ENCODE assay signal across 8 cellular contexts in the genomic region with DNA sequence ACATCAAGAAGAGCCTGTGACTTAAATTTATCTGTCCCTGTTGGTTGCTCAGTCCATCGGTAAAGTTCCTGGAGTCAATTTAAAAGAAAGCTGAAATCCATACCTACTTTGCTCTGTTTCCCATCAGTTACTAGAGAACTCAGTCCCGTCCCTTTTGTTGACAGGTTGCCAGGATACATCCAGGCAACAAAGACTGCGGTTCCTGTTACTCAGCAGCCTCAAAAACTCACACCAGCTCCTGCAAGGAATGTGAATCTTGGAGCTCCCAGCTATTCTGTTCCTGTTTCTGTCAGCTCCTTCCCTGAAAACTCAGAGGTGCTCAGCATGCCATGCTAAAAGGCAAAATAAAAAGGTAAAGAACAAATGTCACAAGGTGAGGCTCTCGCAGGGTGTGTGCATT. TPM values are rescaled to one million over a fixed set of nuclear protein-coding genes. Genes with fewer than 3 reads are reported as not detected.
DNase-seq lines count a peak whose midpoint lies in the region; ATAC-seq and TF ChIP-seq lines count a peak whose summit lies in the region.

A gene (plus strand): TSS at position 215 of the 400 bp plus-strand sequence. CDS start 22,445 bp downstream, outside the sequence.

- H3K79me1 ChIP-seq in neuronal stem cell (ENCODE audit: low read depth, low read length) = no peaks in the 10 kb centered on the region

- peak; percentile 6 for TF ChIP-seq EP300 in esophagus muscularis mucosa (IDR thresholded peaks at IDR 0.05)

- no peak within 1 kb of the TSS for H3K4ac ChIP-seq in neuronal stem cell (ENCODE audit: low read length)

- H3K9ac ChIP-seq in neuronal stem cell (ENCODE audit: low read depth, low read length, poor library complexity) = no peak within 1 kb of the TSS

- H3K9me3 ChIP-seq in esophagus muscularis mucosa (no peaks in the 10 kb centered on the region), neuronal stem cell (replicated peaks in 1 of 2; ENCODE audit: control insufficient read depth in 2 of 2, insufficient read depth in 1 of 2, low read depth in 1 of 2, low read length in 2 of 2) (no peaks in the 10 kb centered on the region)

- no peak within 1 kb of the TSS for H2BK15ac ChIP-seq in neuronal stem cell (ENCODE audit: low read length)

- H3K18ac ChIP-seq in neuronal stem cell (ENCODE audit: low read length) = peak within 1 kb of the TSS; percentile 7

- no peak within 1 kb of the TSS for H4K91ac ChIP-seq in neuronal stem cell (ENCODE audit: low read depth, low read length, poor library complexity)

- no peak within 1 kb of the TSS for H3K14ac ChIP-seq in neuronal stem cell (ENCODE audit: low read length)

- no peak within 1 kb of the TSS for H3K23ac ChIP-seq in neuronal stem cell (ENCODE audit: low read depth, low read length, poor library complexity)

- H3K4me3 ChIP-seq in esophagus muscularis mucosa = peak within 1 kb of the TSS in 2 of 4 donors; percentile 7 to 20
- H3K4me3 ChIP-seq in neuronal stem cell (ENCODE audit: low read length in 2 of 2) = no peak within 1 kb of the TSS

- no peak for ATAC-seq in GM19351 (IDR thresholded peaks at IDR 0.05; ENCODE audit: unreplicated experiment)
- no peak for ATAC-seq in GM18519 (IDR thresholded peaks at IDR 0.05; ENCODE audit: low FRiP score, unreplicated experiment)
- no peak for ATAC-seq in HG03095 (IDR thresholded peaks at IDR 0.05; ENCODE audit: unreplicated experiment)

- H2AK5ac ChIP-seq in neuronal stem cell (ENCODE audit: low read depth, low read length) = no peak within 1 kb of the TSS

- no peak for TF ChIP-seq CTCF in esophagus muscularis mucosa (IDR thresholded peaks at IDR 0.05)

- no peak for TF ChIP-seq POLR2A in esophagus muscularis mucosa (IDR thresholded peaks at IDR 0.05; ENCODE audit: low read depth)

- no peak within 1 kb of the TSS for H4K8ac ChIP-seq in neuronal stem cell (ENCODE audit: low read depth, low read length)

- peak within 1 kb of the TSS; percentile 37 for H3K4me2 ChIP-seq in neuronal stem cell (ENCODE audit: insufficient read depth, low read length, poor library complexity, severe bottlenecking)

- no peak within 1 kb of the TSS for H2BK5ac ChIP-seq in neuronal stem cell (ENCODE audit: low read length)

- H3K36me3 ChIP-seq in esophagus muscularis mucosa (no peaks in the 10 kb centered on the region), neuronal stem cell (replicated peaks in 1 of 2; ENCODE audit: control insufficient read depth in 2 of 2, insufficient read depth in 2 of 2, low read length in 2 of 2) (no peaks in the 10 kb centered on the region)

- 11% methylated on average over 4 of the region's 4 CpGs for WGBS in esophagus muscularis mucosa
- no CpG with 5 or more reads among the region's 4 CpGs for WGBS in neuronal stem cell (ENCODE audit: extremely low coverage in 2 of 2, insufficient read length in 2 of 2, insufficient replicate concordance in 1 of 2), 2 donors

- DNase-seq in EH (ENCODE audit: low read depth) (peak; percentile 98), NCI-H774 (lab: John Stamatoyannopoulos, UW) (peak; percentile 29), esophagus muscularis mucosa (ENCODE audit: extremely low spot score) (no peak), neuronal stem cell (ENCODE audit: low spot score) (peak; percentile 85), cerebellar nuclear complex (lab: John Stamatoyannopoulos, UW) (no peak)

- no peak within 1 kb of the TSS for H2BK12ac ChIP-seq in neuronal stem cell (ENCODE audit: low read length)

- intact Hi-C loops in esophagus muscularis mucosa (cut with DNase I) = no loop called here

- H3K27me3 ChIP-seq in esophagus muscularis mucosa = no peaks in the 10 kb centered on the region
- H3K27me3 ChIP-seq in neuronal stem cell (ENCODE audit: control insufficient read depth in 3 of 3, insufficient read depth in 3 of 3, low read depth in 1 of 3, low read length in 3 of 3) = no peaks in the 10 kb centered on the region

- H3K27ac ChIP-seq in esophagus muscularis mucosa (replicated peaks in 1 of 4) (peak within 1 kb of the TSS; percentile 52 to 70 (median 60)), neuronal stem cell (replicated peaks; ENCODE audit: low read length) (peak within 1 kb of the TSS; percentile 67)

- H2AFZ ChIP-seq in neuronal stem cell (ENCODE audit: low read length) = no peak within 1 kb of the TSS

- no peak within 1 kb of the TSS for H2BK120ac ChIP-seq in neuronal stem cell (ENCODE audit: low read depth, low read length)

- H3K4me1 ChIP-seq in esophagus muscularis mucosa (peaks cover 0 to 47% (median 40%) of the 10 kb centered on the region in 4 donors), neuronal stem cell (ENCODE audit: control insufficient read depth in 2 of 2, insufficient read depth in 1 of 2, low read depth in 1 of 2, low read length in 2 of 2) (peaks cover 7 to 16% of the 10 kb centered on the region in 2 donors)

RNA-seq across cellular contexts. Expression of the gene that starts here (rescaled TPM):
- total RNA-seq in esophagus muscularis mucosa = 1 to 10 TPM in 1 of 4 donors, under 1 TPM in 2, not detected in 1; 0.33 to 1.8 (median 0.71) TPM
- 0.39 TPM for polyA plus RNA-seq in neuronal stem cell (2013, experiment 1 of 2)
- 0.51 TPM for polyA plus RNA-seq in neuronal stem cell (2013, experiment 2 of 2)

Comparison
In these comparisons a context has a peak if more than half of its experiments do, and no peak if none do; other contexts are left out.
1. DNase-seq: peak in EH (single experiment), NCI-H774 (single experiment) and neuronal stem cell (single experiment); none in esophagus muscularis mucosa (single experiment) and cerebellar nuclear complex (0 of 2).